In genomic region chr1:231937013-231937754, GRCh38 we compare ENCODE assay signal across 14 cellular contexts.
DNase-seq lines count a peak whose midpoint lies in the region; ATAC-seq and TF ChIP-seq lines count a peak whose summit lies in the region.
"Had no signal": no experiment of that assay in that cellular context is flagged by ENCODE, and none has a peak within 500 bp of the region (broad histone marks: within the 10 kb centered on the region; RNA-seq: fewer than 3 reads in every experiment).

No MANE protein-coding gene starts in this region.

- peaks cover 24% of the 10 kb centered on the region for H3K4me1 ChIP-seq in endodermal cell (ENCODE audit: control insufficient read depth, insufficient read depth, low read length)
- H3K4me1 ChIP-seq in Caco-2 = peaks cover 6% of the 10 kb centered on the region
- H3K4me1 ChIP-seq in stomach = peaks cover 0 to 27% (median 17%) of the 10 kb centered on the region in 4 donors
- H3K4me1 ChIP-seq: parathyroid adenoma had no signal

- peaks cover 25% of the 10 kb centered on the region for H3K27me3 ChIP-seq in endodermal cell (ENCODE audit: control insufficient read depth, insufficient read depth, low read length, poor library complexity, severe bottlenecking)
- no peaks in the 10 kb centered on the region for H3K27me3 ChIP-seq in Caco-2 (replicated peaks; ENCODE audit: control insufficient read depth, insufficient read depth, low read length)
- H3K27me3 ChIP-seq in stomach = peaks cover 0 to 21% (median 6%) of the 10 kb centered on the region in 3 donors

- 92 to 94% methylated on average over 4 to 7 of the region's 8 CpGs for WGBS in endodermal cell (ENCODE audit: insufficient coverage in 1 of 2, insufficient read length in 1 of 2), 2 experiments
- WGBS in stomach, 5 donors = 30 to 45% (median 40%) methylated on average over 8 of the region's 8 CpGs

- H3K27me3 Mint-ChIP-seq in endodermal cell (ENCODE audit: insufficient read depth) = peaks cover 40% of the 10 kb centered on the region
- H3K27me3 Mint-ChIP-seq in nephron (ENCODE audit: low read depth) = peaks cover 32% of the 10 kb centered on the region
- H3K27me3 Mint-ChIP-seq in Caco-2 (ENCODE audit: insufficient read depth, unreplicated experiment) = no peaks in the 10 kb centered on the region
- H3K27me3 Mint-ChIP-seq: CD4-positive, alpha-beta memory T cell had no signal

- no peak for ATAC-seq in GM18520 (IDR thresholded peaks at IDR 0.05; ENCODE audit: unreplicated experiment)
- ATAC-seq: activated T-cell treated with anti-CD3 and anti-CD28 coated beads, Interleukin-2, amount 50 U/mL, for 4 hours had no signal

- peaks cover 5% of the 10 kb centered on the region for H3K9me3 Mint-ChIP-seq in endodermal cell
- H3K9me3 Mint-ChIP-seq in nephron = peaks cover 3% of the 10 kb centered on the region
- H3K9me3 Mint-ChIP-seq in Caco-2 (ENCODE audit: unreplicated experiment) = no peaks in the 10 kb centered on the region
- H3K9me3 Mint-ChIP-seq: activated T-cell treated with anti-CD3 and anti-CD28 coated beads, Interleukin-2, amount 50 U/mL, for 4 hours had no signal

- peaks cover 43% of the 10 kb centered on the region for H3K4me1 Mint-ChIP-seq in endodermal cell
- peaks cover 59% of the 10 kb centered on the region for H3K4me1 Mint-ChIP-seq in nephron
- H3K4me1 Mint-ChIP-seq in Caco-2 (ENCODE audit: low read depth, unreplicated experiment) = peaks cover 14% of the 10 kb centered on the region

- TF ChIP-seq POLR2A in stomach (IDR thresholded peaks at IDR 0.05) = no peak

- no TSS peak for BruUV-seq in Caco-2 (replicated peaks; lab: Mats Ljungman, UMichigan)

- H3K9ac ChIP-seq in endodermal cell (ENCODE audit: extremely low read depth, low read length, poor library complexity, severe bottlenecking) = no peak overlapping the region
- H3K9ac ChIP-seq: parathyroid adenoma had no signal

- intact Hi-C loops in Caco-2 (cut with micrococcal nuclease; ENCODE audit: unreplicated experiment) (no loop called here), stomach (cut with DNase I; ENCODE audit: low total_unique reads) (no loop called here)

- H3K27ac ChIP-seq in endodermal cell (ENCODE audit: low read depth, low read length) = peak overlapping the region; percentile 29
- no peak overlapping the region for H3K27ac ChIP-seq in stomach
- H3K27ac ChIP-seq: parathyroid adenoma had no signal

- H3K4me3 ChIP-seq in endodermal cell (ENCODE audit: low read length) (no peak overlapping the region), Caco-2 (ENCODE audit: low read depth, low read length) (no peak overlapping the region), stomach (no peak overlapping the region)

- POLR2A ChIA-PET in Caco-2 (lab: Charles Lee) = no interaction called here

- no peaks in the 10 kb centered on the region for H3K36me3 ChIP-seq in endodermal cell (ENCODE audit: control insufficient read depth, insufficient read depth, low read length)
- H3K36me3 ChIP-seq in Caco-2 (ENCODE audit: control insufficient read depth, insufficient read depth, low read length) = no peaks in the 10 kb centered on the region
- no peaks in the 10 kb centered on the region for H3K36me3 ChIP-seq in stomach

- CTCF ChIA-PET in Caco-2 (lab: Charles Lee) = no interaction called here

- H3K36me3 Mint-ChIP-seq in endodermal cell (ENCODE audit: low read depth) (no peaks in the 10 kb centered on the region), nephron (ENCODE audit: low read depth) (no peaks in the 10 kb centered on the region), Caco-2 (ENCODE audit: insufficient read depth, unreplicated experiment) (peaks cover 4% of the 10 kb centered on the region)

- H3K27ac Mint-ChIP-seq in endodermal cell (no peak overlapping the region), nephron (peak overlapping the region; percentile 24 to 59 (median 51)), Caco-2 (ENCODE audit: unreplicated experiment) (no peak overlapping the region)

- H3K4me3 Mint-ChIP-seq in endodermal cell = no peak overlapping the region
- H3K4me3 Mint-ChIP-seq in nephron = peak overlapping the region in 1 of 3 experiments; percentile 2
- no peak overlapping the region for H3K4me3 Mint-ChIP-seq in Caco-2 (ENCODE audit: unreplicated experiment)
- H3K4me3 Mint-ChIP-seq: activated T-cell treated with anti-CD3 and anti-CD28 coated beads, Interleukin-2, amount 50 U/mL, for 4 hours; CD4-positive, alpha-beta memory T cell had no signal

- DNase-seq in DMS153 (lab: John Stamatoyannopoulos, UW) (peak; percentile 66), NCI-H510A (lab: John Stamatoyannopoulos, UW) (peak; percentile 34), endodermal cell (no peak), Caco-2 (no peak), germinal center (ENCODE audit: low spot score) (no peak), stomach (no peak)
- DNase-seq: activated T-cell treated with anti-CD3 and anti-CD28 coated beads, Interleukin-2, amount 50 U/mL, for 4 hours; CD4-positive, alpha-beta memory T cell; kidney glomerular epithelial cell; NCI-H1436 treated with DMSO at 0.1 percent for 48 hours; trophoblast cell had no signal

- TF ChIP-seq EP300 in stomach (IDR thresholded peaks at IDR 0.05) = no peak

- TF ChIP-seq CTCF in endodermal cell (conservative IDR thresholded peaks at IDR 0.05) (no peak), nephron (IDR thresholded peaks at IDR 0.05; ENCODE audit: unreplicated experiment in 3 of 3) (no peak), Caco-2 (IDR thresholded peaks at IDR 0.05; ENCODE audit: insufficient read depth in 1 of 2, low read depth in 1 of 2, low read length in 1 of 2, severe bottlenecking in 1 of 2, unreplicated experiment in 1 of 2) (no peak), stomach (IDR thresholded peaks at IDR 0.05) (no peak)

- H3K9me3 ChIP-seq in endodermal cell (ENCODE audit: control insufficient read depth, low read length) (peaks cover 10% of the 10 kb centered on the region), Caco-2 (no peaks in the 10 kb centered on the region), stomach (peaks cover 0 to 5% (median under 1%) of the 10 kb centered on the region in 4 donors)

Comparison
In these comparisons a context has a peak if more than half of its experiments do, and no peak if none do; other contexts are left out.
1. DNase-seq: peak in DMS153 (single experiment) and NCI-H510A (single experiment); none in endodermal cell (single experiment), Caco-2 (0 of 2), germinal center (single experiment) and stomach (single experiment).
2. H3K27ac Mint-ChIP-seq: peak in nephron (3 of 3); none in endodermal cell (single experiment) and Caco-2 (single experiment).